In the genomic region with DNA sequence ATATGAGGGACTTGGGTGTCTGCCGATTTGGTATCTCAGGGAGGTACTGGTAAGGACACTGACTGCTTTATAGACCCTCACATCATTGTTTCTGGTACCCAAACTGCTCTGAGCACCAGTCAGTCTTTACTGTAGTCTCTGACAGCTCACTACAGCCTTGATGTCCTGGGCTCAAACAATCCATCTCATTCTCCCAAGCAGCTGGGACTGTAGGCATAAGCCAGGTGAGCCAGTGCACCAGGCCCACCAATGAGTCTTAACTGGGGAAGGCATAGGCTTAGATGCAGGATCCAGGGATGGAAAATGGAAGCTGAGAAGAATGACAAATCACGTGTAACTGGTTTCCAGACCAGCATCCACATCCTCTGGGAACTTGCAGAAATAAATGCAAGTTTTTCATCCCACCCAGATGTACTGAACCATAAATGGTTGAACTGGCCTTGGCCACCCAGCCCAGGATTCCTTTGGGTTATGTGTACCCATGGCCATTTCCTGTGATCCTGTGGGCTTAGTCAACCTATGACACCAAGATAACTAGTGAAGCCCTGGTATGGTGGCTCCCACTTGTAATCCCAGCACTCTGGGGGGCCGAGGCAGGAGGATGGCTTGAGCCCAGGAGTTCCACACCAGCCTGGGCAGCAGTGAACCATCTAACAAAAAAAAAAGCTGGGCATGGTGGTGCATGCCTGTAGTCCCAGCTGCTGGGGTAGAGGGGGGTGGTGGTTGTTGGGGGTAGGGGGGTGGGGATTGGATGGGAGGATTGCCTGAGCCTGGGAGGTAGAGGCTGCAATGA, we compare ENCODE assay signal across 1 cellular context.
TF ChIP-seq lines count a peak whose summit lies in the region.

No MANE protein-coding gene starts in this region.

TF ChIP-seq in WTC11, 78 proteins besides CTCF, POLR2A, EP300 and RAD21 (continued from another document and continues in another):
- TF ChIP-seq, protein P1, sequence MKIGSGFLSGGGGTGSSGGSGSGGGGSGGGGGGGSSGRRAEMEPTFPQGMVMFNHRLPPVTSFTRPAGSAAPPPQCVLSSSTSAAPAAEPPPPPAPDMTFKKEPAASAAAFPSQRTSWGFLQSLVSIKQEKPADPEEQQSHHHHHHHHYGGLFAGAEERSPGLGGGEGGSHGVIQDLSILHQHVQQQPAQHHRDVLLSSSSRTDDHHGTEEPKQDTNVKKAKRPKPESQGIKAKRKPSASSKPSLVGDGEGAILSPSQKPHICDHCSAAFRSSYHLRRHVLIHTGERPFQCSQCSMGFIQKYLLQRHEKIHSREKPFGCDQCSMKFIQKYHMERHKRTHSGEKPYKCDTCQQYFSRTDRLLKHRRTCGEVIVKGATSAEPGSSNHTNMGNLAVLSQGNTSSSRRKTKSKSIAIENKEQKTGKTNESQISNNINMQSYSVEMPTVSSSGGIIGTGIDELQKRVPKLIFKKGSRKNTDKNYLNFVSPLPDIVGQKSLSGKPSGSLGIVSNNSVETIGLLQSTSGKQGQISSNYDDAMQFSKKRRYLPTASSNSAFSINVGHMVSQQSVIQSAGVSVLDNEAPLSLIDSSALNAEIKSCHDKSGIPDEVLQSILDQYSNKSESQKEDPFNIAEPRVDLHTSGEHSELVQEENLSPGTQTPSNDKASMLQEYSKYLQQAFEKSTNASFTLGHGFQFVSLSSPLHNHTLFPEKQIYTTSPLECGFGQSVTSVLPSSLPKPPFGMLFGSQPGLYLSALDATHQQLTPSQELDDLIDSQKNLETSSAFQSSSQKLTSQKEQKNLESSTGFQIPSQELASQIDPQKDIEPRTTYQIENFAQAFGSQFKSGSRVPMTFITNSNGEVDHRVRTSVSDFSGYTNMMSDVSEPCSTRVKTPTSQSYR (CRISPR knock-in tag; IDR thresholded peaks at IDR 0.05): no peak
- no peak for TF ChIP-seq NR2C2 (CRISPR knock-in tag; IDR thresholded peaks at IDR 0.05)
- TF ChIP-seq ZNF671 (CRISPR knock-in tag; IDR thresholded peaks at IDR 0.05): peak; percentile 97
- TF ChIP-seq ZNF416 (CRISPR knock-in tag; IDR thresholded peaks at IDR 0.05): peak; percentile 95; the same call in 1 of the 2 replicates
- 0 out of 2 replicates have a peak, but pooled peaks have one; percentile 31 for TF ChIP-seq FOXK1 (CRISPR knock-in tag; IDR thresholded peaks at IDR 0.05)
- TF ChIP-seq, protein P2, sequence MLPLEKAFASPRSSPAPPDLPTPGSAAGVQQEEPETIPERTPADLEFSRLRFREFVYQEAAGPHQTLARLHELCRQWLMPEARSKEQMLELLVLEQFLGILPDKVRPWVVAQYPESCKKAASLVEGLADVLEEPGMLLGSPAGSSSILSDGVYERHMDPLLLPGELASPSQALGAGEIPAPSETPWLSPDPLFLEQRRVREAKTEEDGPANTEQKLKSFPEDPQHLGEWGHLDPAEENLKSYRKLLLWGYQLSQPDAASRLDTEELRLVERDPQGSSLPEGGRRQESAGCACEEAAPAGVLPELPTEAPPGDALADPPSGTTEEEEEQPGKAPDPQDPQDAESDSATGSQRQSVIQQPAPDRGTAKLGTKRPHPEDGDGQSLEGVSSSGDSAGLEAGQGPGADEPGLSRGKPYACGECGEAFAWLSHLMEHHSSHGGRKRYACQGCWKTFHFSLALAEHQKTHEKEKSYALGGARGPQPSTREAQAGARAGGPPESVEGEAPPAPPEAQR (CRISPR knock-in tag; IDR thresholded peaks at IDR 0.05): no peak
- TF ChIP-seq, protein P3, sequence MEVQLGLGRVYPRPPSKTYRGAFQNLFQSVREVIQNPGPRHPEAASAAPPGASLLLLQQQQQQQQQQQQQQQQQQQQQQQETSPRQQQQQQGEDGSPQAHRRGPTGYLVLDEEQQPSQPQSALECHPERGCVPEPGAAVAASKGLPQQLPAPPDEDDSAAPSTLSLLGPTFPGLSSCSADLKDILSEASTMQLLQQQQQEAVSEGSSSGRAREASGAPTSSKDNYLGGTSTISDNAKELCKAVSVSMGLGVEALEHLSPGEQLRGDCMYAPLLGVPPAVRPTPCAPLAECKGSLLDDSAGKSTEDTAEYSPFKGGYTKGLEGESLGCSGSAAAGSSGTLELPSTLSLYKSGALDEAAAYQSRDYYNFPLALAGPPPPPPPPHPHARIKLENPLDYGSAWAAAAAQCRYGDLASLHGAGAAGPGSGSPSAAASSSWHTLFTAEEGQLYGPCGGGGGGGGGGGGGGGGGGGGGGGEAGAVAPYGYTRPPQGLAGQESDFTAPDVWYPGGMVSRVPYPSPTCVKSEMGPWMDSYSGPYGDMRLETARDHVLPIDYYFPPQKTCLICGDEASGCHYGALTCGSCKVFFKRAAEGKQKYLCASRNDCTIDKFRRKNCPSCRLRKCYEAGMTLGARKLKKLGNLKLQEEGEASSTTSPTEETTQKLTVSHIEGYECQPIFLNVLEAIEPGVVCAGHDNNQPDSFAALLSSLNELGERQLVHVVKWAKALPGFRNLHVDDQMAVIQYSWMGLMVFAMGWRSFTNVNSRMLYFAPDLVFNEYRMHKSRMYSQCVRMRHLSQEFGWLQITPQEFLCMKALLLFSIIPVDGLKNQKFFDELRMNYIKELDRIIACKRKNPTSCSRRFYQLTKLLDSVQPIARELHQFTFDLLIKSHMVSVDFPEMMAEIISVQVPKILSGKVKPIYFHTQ (CRISPR knock-in tag; IDR thresholded peaks at IDR 0.05): peak; percentile 97
- TF ChIP-seq MYBL2 (CRISPR knock-in tag; IDR thresholded peaks at IDR 0.05): peak; percentile 23; the same call in 1 of the 2 replicates
- TF ChIP-seq, protein P4, sequence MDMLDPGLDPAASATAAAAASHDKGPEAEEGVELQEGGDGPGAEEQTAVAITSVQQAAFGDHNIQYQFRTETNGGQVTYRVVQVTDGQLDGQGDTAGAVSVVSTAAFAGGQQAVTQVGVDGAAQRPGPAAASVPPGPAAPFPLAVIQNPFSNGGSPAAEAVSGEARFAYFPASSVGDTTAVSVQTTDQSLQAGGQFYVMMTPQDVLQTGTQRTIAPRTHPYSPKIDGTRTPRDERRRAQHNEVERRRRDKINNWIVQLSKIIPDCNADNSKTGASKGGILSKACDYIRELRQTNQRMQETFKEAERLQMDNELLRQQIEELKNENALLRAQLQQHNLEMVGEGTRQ (CRISPR knock-in tag; IDR thresholded peaks at IDR 0.05): peak; percentile 28; the same call in 1 of the 2 replicates
- TF ChIP-seq, protein P5, sequence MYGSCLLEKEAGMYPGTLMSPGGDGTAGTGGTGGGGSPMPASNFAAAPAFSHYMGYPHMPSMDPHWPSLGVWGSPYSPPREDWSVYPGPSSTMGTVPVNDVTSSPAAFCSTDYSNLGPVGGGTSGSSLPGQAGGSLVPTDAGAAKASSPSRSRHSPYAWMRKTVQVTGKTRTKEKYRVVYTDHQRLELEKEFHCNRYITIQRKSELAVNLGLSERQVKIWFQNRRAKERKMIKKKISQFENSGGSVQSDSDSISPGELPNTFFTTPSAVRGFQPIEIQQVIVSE (CRISPR knock-in tag; IDR thresholded peaks at IDR 0.05; ENCODE audit: borderline replicate concordance): peak; percentile 72; the same call in 1 of the 2 replicates
- TF ChIP-seq, protein P6, sequence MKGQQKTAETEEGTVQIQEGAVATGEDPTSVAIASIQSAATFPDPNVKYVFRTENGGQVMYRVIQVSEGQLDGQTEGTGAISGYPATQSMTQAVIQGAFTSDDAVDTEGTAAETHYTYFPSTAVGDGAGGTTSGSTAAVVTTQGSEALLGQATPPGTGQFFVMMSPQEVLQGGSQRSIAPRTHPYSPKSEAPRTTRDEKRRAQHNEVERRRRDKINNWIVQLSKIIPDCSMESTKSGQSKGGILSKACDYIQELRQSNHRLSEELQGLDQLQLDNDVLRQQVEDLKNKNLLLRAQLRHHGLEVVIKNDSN (CRISPR knock-in tag; IDR thresholded peaks at IDR 0.05): no peak
- TF ChIP-seq, protein P7, sequence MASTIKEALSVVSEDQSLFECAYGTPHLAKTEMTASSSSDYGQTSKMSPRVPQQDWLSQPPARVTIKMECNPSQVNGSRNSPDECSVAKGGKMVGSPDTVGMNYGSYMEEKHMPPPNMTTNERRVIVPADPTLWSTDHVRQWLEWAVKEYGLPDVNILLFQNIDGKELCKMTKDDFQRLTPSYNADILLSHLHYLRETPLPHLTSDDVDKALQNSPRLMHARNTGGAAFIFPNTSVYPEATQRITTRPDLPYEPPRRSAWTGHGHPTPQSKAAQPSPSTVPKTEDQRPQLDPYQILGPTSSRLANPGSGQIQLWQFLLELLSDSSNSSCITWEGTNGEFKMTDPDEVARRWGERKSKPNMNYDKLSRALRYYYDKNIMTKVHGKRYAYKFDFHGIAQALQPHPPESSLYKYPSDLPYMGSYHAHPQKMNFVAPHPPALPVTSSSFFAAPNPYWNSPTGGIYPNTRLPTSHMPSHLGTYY (CRISPR knock-in tag; IDR thresholded peaks at IDR 0.05): peak; percentile 95
- TF ChIP-seq NFE2L1 (CRISPR knock-in tag; IDR thresholded peaks at IDR 0.05): peak; percentile 29; the same call in 1 of the 2 replicates
- TF ChIP-seq SP1 (CRISPR knock-in tag; conservative IDR thresholded peaks at IDR 0.05): peak; percentile 42
- TF ChIP-seq NFATC4 (CRISPR knock-in tag; IDR thresholded peaks at IDR 0.05): peak; percentile 94
- TF ChIP-seq GABPB1 (CRISPR knock-in tag; IDR thresholded peaks at IDR 0.05): 0 out of 2 replicates have a peak, but pooled peaks have one; percentile 15
- no peak for TF ChIP-seq ATF1 (CRISPR knock-in tag; IDR thresholded peaks at IDR 0.05)
- TF ChIP-seq, protein P8, sequence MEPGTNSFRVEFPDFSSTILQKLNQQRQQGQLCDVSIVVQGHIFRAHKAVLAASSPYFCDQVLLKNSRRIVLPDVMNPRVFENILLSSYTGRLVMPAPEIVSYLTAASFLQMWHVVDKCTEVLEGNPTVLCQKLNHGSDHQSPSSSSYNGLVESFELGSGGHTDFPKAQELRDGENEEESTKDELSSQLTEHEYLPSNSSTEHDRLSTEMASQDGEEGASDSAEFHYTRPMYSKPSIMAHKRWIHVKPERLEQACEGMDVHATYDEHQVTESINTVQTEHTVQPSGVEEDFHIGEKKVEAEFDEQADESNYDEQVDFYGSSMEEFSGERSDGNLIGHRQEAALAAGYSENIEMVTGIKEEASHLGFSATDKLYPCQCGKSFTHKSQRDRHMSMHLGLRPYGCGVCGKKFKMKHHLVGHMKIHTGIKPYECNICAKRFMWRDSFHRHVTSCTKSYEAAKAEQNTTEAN (CRISPR knock-in tag; IDR thresholded peaks at IDR 0.05): 0 out of 2 replicates have a peak, but pooled peaks have one; percentile 32
- TF ChIP-seq, protein P9, sequence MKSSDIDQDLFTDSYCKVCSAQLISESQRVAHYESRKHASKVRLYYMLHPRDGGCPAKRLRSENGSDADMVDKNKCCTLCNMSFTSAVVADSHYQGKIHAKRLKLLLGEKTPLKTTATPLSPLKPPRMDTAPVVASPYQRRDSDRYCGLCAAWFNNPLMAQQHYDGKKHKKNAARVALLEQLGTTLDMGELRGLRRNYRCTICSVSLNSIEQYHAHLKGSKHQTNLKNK (CRISPR knock-in tag; IDR thresholded peaks at IDR 0.05): peak; percentile 81
- TF ChIP-seq, protein P10, sequence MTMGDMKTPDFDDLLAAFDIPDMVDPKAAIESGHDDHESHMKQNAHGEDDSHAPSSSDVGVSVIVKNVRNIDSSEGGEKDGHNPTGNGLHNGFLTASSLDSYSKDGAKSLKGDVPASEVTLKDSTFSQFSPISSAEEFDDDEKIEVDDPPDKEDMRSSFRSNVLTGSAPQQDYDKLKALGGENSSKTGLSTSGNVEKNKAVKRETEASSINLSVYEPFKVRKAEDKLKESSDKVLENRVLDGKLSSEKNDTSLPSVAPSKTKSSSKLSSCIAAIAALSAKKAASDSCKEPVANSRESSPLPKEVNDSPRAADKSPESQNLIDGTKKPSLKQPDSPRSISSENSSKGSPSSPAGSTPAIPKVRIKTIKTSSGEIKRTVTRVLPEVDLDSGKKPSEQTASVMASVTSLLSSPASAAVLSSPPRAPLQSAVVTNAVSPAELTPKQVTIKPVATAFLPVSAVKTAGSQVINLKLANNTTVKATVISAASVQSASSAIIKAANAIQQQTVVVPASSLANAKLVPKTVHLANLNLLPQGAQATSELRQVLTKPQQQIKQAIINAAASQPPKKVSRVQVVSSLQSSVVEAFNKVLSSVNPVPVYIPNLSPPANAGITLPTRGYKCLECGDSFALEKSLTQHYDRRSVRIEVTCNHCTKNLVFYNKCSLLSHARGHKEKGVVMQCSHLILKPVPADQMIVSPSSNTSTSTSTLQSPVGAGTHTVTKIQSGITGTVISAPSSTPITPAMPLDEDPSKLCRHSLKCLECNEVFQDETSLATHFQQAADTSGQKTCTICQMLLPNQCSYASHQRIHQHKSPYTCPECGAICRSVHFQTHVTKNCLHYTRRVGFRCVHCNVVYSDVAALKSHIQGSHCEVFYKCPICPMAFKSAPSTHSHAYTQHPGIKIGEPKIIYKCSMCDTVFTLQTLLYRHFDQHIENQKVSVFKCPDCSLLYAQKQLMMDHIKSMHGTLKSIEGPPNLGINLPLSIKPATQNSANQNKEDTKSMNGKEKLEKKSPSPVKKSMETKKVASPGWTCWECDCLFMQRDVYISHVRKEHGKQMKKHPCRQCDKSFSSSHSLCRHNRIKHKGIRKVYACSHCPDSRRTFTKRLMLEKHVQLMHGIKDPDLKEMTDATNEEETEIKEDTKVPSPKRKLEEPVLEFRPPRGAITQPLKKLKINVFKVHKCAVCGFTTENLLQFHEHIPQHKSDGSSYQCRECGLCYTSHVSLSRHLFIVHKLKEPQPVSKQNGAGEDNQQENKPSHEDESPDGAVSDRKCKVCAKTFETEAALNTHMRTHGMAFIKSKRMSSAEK (CRISPR knock-in tag; IDR thresholded peaks at IDR 0.05; ENCODE audit: borderline replicate concordance): peak; percentile 94
- peak; percentile 97 for TF ChIP-seq EMX1 (CRISPR knock-in tag; IDR thresholded peaks at IDR 0.05)
- TF ChIP-seq SMAD3 (CRISPR knock-in tag; IDR thresholded peaks at IDR 0.05; ENCODE audit: borderline replicate concordance): 0 out of 2 replicates have a peak, but pooled peaks have one; percentile 31
- no peak for TF ChIP-seq ZNF263 (CRISPR knock-in tag; IDR thresholded peaks at IDR 0.05; ENCODE audit: low read depth)
- no peak for TF ChIP-seq FOXJ3 (CRISPR knock-in tag; IDR thresholded peaks at IDR 0.05; ENCODE audit: borderline replicate concordance)
- 0 out of 2 replicates have a peak, but pooled peaks have one; percentile 64 for TF ChIP-seq JUN (CRISPR knock-in tag; IDR thresholded peaks at IDR 0.05)
- TF ChIP-seq, protein P11, sequence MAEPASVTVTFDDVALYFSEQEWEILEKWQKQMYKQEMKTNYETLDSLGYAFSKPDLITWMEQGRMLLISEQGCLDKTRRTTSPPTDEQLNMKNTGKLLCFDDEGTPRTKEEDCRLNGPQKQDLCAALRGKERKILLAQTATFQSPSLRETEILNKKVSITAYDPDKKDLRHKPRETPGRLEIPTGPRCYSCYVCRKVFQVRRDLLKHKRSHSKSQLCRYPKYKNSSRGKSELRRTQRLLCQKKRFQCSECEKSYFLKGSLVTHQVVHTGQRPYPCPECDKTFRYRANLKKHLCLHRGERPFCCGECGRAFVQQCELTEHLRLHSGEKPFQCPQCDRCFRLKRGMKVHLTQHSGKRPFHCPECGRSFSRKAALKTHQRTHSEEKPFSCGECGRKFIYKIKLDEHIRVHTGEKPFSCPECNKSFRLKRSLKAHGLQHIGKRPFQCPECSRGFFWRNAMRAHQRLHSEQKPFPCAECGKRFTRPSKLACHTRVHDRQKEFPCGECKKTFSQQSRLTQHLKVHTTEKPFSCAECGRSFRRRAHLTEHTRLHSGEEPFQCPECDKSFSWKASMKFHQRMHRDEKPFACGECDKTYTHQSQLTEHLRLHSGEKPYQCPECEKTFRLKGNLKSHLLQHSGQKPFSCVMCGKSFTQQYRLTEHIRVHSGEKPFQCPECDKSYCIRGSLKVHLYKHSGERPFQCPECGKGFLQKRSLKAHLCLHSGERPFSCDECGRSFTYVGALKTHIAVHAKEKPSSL (CRISPR knock-in tag; conservative IDR thresholded peaks at IDR 0.05): peak; percentile 93
